Comparison of ENCODE assay signal across 17 cellular contexts in genomic region chr4:55431710-55432336, GRCh38. TPM values are rescaled to one million over a fixed set of nuclear protein-coding genes. Genes with fewer than 3 reads are reported as not detected.
DNase-seq lines count a peak whose midpoint lies in the region; ATAC-seq, FAIRE-seq and TF ChIP-seq lines count a peak whose summit lies in the region.
"Had no signal": no experiment of that assay in that cellular context is flagged by ENCODE, and none has a peak within 500 bp of the region (broad histone marks: within the 10 kb centered on the region; RNA-seq: fewer than 3 reads in every experiment).

No MANE protein-coding gene starts in this region.

- no peaks in the 10 kb centered on the region for H3K9me3 ChIP-seq in CD4-positive, alpha-beta memory T cell (ENCODE audit: control insufficient read depth in 1 of 2, low read length in 2 of 2)
- H3K9me3 ChIP-seq in naive thymus-derived CD4-positive, alpha-beta T cell (ENCODE audit: control insufficient read depth in 2 of 3, low read length in 3 of 3): no peaks in the 10 kb centered on the region
- H3K9me3 ChIP-seq: BLaER1, Caco-2, SJSA1 had no signal

- intact Hi-C loops in CD4-positive, alpha-beta memory T cell (cut with micrococcal nuclease): no loop called here
- intact Hi-C loops in naive thymus-derived CD4-positive, alpha-beta T cell (cut with micrococcal nuclease): no loop called here

- no peak overlapping the region for H3K27ac ChIP-seq in CD4-positive, alpha-beta memory T cell (ENCODE audit: low read depth, low read length)
- H3K27ac ChIP-seq in naive thymus-derived CD4-positive, alpha-beta T cell (ENCODE audit: low read depth, low read length): no peak overlapping the region
- H3K27ac ChIP-seq: BLaER1, SJSA1 had no signal

- no peak for DNase-seq in CD4-positive, alpha-beta memory T cell
- no peak for DNase-seq in GM12891 (ENCODE audit: insufficient read length, low spot score)
- no peak for DNase-seq in endothelial cell (ENCODE audit: low spot score)
- no peak for DNase-seq in naive thymus-derived CD4-positive, alpha-beta T cell
- DNase-seq in GOT3 (lab: John Stamatoyannopoulos, UW): no peak
- DNase-seq: Caco-2; KBM-7; NCI-H1436 treated with DMSO at 0.1 percent for 48 hours; NCI-H2081; NCI-H2227 treated with DMSO at 0.1 percent for 48 hours; NCI-H526; NK-92 treated with Interleukin-12 subunit alpha and Interleukin-12 subunit beta, amount 100 ng/mL, for 24 hours had no signal

- no peaks in the 10 kb centered on the region for H3K27me3 Mint-ChIP-seq in CD4-positive, alpha-beta memory T cell
- peaks cover 5% of the 10 kb centered on the region for H3K27me3 Mint-ChIP-seq in endothelial cell (ENCODE audit: unreplicated experiment)
- no peaks in the 10 kb centered on the region for H3K27me3 Mint-ChIP-seq in naive thymus-derived CD4-positive, alpha-beta T cell

- TF ChIP-seq CTCF in endothelial cell (IDR thresholded peaks at IDR 0.05; ENCODE audit: unreplicated experiment): no peak

- POLR2A ChIA-PET in CD4-positive, alpha-beta memory T cell (lab: Charles Lee; ENCODE audit: partially characterized antibody): no interaction called here
- POLR2A ChIA-PET in naive thymus-derived CD4-positive, alpha-beta T cell (lab: Charles Lee): interaction anchor here (0.6 to 0.7 kb wide), 3 partner anchors 20 to 45 kb away, joined by 3 to 4 read pairs (median 3); no protein-coding TSS in a partner anchor

- H3K4me3 Mint-ChIP-seq in CD4-positive, alpha-beta memory T cell: no peak overlapping the region
- H3K4me3 Mint-ChIP-seq in endothelial cell (ENCODE audit: unreplicated experiment): no peak overlapping the region
- H3K4me3 Mint-ChIP-seq in naive thymus-derived CD4-positive, alpha-beta T cell: no peak overlapping the region

- no peaks in the 10 kb centered on the region for H3K9me3 Mint-ChIP-seq in CD4-positive, alpha-beta memory T cell
- no peaks in the 10 kb centered on the region for H3K9me3 Mint-ChIP-seq in endothelial cell (ENCODE audit: unreplicated experiment)
- no peaks in the 10 kb centered on the region for H3K9me3 Mint-ChIP-seq in naive thymus-derived CD4-positive, alpha-beta T cell

- peaks cover 23 to 61% of the 10 kb centered on the region in 2 donors for H3K36me3 Mint-ChIP-seq in CD4-positive, alpha-beta memory T cell
- H3K36me3 Mint-ChIP-seq in endothelial cell (ENCODE audit: low read depth, unreplicated experiment): peaks cover 11% of the 10 kb centered on the region
- H3K36me3 Mint-ChIP-seq in naive thymus-derived CD4-positive, alpha-beta T cell: peaks cover 0 to 30% (median 13%) of the 10 kb centered on the region in 5 donors

- H3K27ac Mint-ChIP-seq in CD4-positive, alpha-beta memory T cell: peak overlapping the region in 4 of 7 donors; percentile 35 to 70 (median 47)
- peak overlapping the region; percentile 67 for H3K27ac Mint-ChIP-seq in endothelial cell (ENCODE audit: unreplicated experiment)
- H3K27ac Mint-ChIP-seq in naive thymus-derived CD4-positive, alpha-beta T cell: peak overlapping the region in 5 of 9 donors; percentile 7 to 65 (median 29)

- peaks cover 9% of the 10 kb centered on the region for H3K4me1 ChIP-seq in CD4-positive, alpha-beta memory T cell (ENCODE audit: insufficient read depth, low read length)
- peaks cover 0 to 6% of the 10 kb centered on the region in 2 donors for H3K4me1 ChIP-seq in naive thymus-derived CD4-positive, alpha-beta T cell (ENCODE audit: control insufficient read depth in 2 of 2, insufficient read depth in 2 of 2, low read length in 2 of 2)
- H3K4me1 ChIP-seq: SJSA1 had no signal

- CTCF ChIA-PET in CD4-positive, alpha-beta memory T cell (lab: Charles Lee; ENCODE audit: partially characterized antibody): interaction anchor here (1.6 kb wide), 1 partner anchor 14 kb away, joined by 6 read pairs; no protein-coding TSS in a partner anchor
- CTCF ChIA-PET in naive thymus-derived CD4-positive, alpha-beta T cell (lab: Charles Lee): interaction anchor here (1.1 kb wide), 1 partner anchor 77 kb away, joined by 3 read pairs; no protein-coding TSS in a partner anchor

- no peak for ATAC-seq in naive thymus-derived CD4-positive, alpha-beta T cell
- ATAC-seq in HG03460 (IDR thresholded peaks at IDR 0.05; ENCODE audit: unreplicated experiment): no peak
- no peak for ATAC-seq in GM21717 (IDR thresholded peaks at IDR 0.05; ENCODE audit: unreplicated experiment)

- peak; percentile 20 for FAIRE-seq in GM12891 (lab: Jason Lieb, UNC)
- FAIRE-seq: GM18507 had no signal

- H3K27me3 ChIP-seq in CD4-positive, alpha-beta memory T cell (ENCODE audit: insufficient read depth, low read length): no peaks in the 10 kb centered on the region
- no peaks in the 10 kb centered on the region for H3K27me3 ChIP-seq in naive thymus-derived CD4-positive, alpha-beta T cell (ENCODE audit: control insufficient read depth in 2 of 2, insufficient read depth in 2 of 2, low read length in 2 of 2)
- H3K27me3 ChIP-seq: BLaER1, SJSA1 had no signal

- H3K36me3 ChIP-seq in CD4-positive, alpha-beta memory T cell (ENCODE audit: insufficient read depth, low read length): peaks cover 22% of the 10 kb centered on the region
- H3K36me3 ChIP-seq in naive thymus-derived CD4-positive, alpha-beta T cell (ENCODE audit: control insufficient read depth in 2 of 3, insufficient read depth in 3 of 3, low read length in 3 of 3): peaks cover 0 to 16% (median 13%) of the 10 kb centered on the region in 3 experiments

- TF ChIP-seq POLR2A in GM12891 (IDR thresholded peaks at IDR 0.05; ENCODE audit: low read depth, low read length): no peak

- H3K4me1 Mint-ChIP-seq in CD4-positive, alpha-beta memory T cell: peaks cover 10 to 19% (median 12%) of the 10 kb centered on the region in 4 donors
- peaks cover 35% of the 10 kb centered on the region for H3K4me1 Mint-ChIP-seq in endothelial cell (ENCODE audit: unreplicated experiment)
- peaks cover 4 to 19% (median 12%) of the 10 kb centered on the region in 7 donors for H3K4me1 Mint-ChIP-seq in naive thymus-derived CD4-positive, alpha-beta T cell

- H3K4me3 ChIP-seq in CD4-positive, alpha-beta memory T cell (ENCODE audit: low read length in 2 of 2): no peak overlapping the region
- no peak overlapping the region for H3K4me3 ChIP-seq in naive thymus-derived CD4-positive, alpha-beta T cell (ENCODE audit: low read length)
- H3K4me3 ChIP-seq: BLaER1, SJSA1 had no signal

TF ChIP-seq in GM12891, 5 proteins besides CTCF, POLR2A, EP300 and RAD21:
- TF ChIP-seq POLR2AphosphoS5 (IDR thresholded peaks at IDR 0.05; ENCODE audit: low read depth, low read length): no peak
- TF ChIP-seq SPI1 (IDR thresholded peaks at IDR 0.05; ENCODE audit: low read depth, low read length): no peak
- TF ChIP-seq POU2F2 (IDR thresholded peaks at IDR 0.05; ENCODE audit: low read depth, low read length): no peak
- TF ChIP-seq TAF1 (IDR thresholded peaks at IDR 0.05; ENCODE audit: low read depth, low read length): no peak
- TF ChIP-seq PAX5 (IDR thresholded peaks at IDR 0.05; ENCODE audit: insufficient read depth, low read length, severe bottlenecking): no peak

RNA-seq across cellular contexts. Expression of gene TMEM165, which starts 36.1 kb away (rescaled TPM):
- 10 to 100 TPM; 61.8 to 74.8 TPM for total RNA-seq in CD4-positive, alpha-beta memory T cell
- 10 to 100 TPM; 23.4 to 28.9 TPM for polyA plus RNA-seq in CD4-positive, alpha-beta memory T cell
- polyA plus RNA-seq in GM12891 (2012; ENCODE audit: low read depth, missing spikeins): 26.8 TPM
- 197 TPM for total RNA-seq in endothelial cell (ENCODE audit: unreplicated experiment)
- 10 to 100 TPM; 53.1 to 80.9 (median 58.9) TPM for total RNA-seq in naive thymus-derived CD4-positive, alpha-beta T cell
- polyA plus RNA-seq in naive thymus-derived CD4-positive, alpha-beta T cell: 10 to 100 TPM; 22.9 to 26.7 TPM
